Comparison of ENCODE assay signal across 1 cellular context in genomic region chr4:186840771-186841301, GRCh38.
TF ChIP-seq lines count a peak whose summit lies in the region.

No MANE protein-coding gene starts in this region.

TF ChIP-seq in K562, 482 proteins besides CTCF, POLR2A, EP300 and RAD21 (continued from another document and continues in another):
- TF ChIP-seq CREB3L1 (IDR thresholded peaks at IDR 0.05; ENCODE audit: borderline replicate concordance, low read depth) (0 out of 2 replicates have a peak, but pooled peaks have one; percentile 48), SMAD2 (IDR thresholded peaks at IDR 0.05; ENCODE audit: low read depth, low read length) (no peak), HNRNPK (IDR thresholded peaks at IDR 0.05; ENCODE audit: low read depth, low read length, poor library complexity, severe bottlenecking) (no peak), ZNF24 (IDR thresholded peaks at IDR 0.05) (no peak), ZBTB2 (IDR thresholded peaks at IDR 0.05) (no peak), PHF21A (IDR thresholded peaks at IDR 0.05; ENCODE audit: borderline replicate concordance, low read depth) (no peak), PKNOX1 (IDR thresholded peaks at IDR 0.05) (0 out of 2 replicates have a peak, but pooled peaks have one; percentile 7), ETV1 (tag; conservative IDR thresholded peaks at IDR 0.05; ENCODE audit: low read depth) (no peak; the same call in 1 of the 2 replicates), CAMTA2 (CRISPR knock-in tag; conservative IDR thresholded peaks at IDR 0.05) (no peak), TFAM (CRISPR knock-in tag; conservative IDR thresholded peaks at IDR 0.05) (no peak), LARP7 (IDR thresholded peaks at IDR 0.05) (no peak), L3MBTL2 (IDR thresholded peaks at IDR 0.05) (peak; percentile 90), MAX (CRISPR knock-in tag; IDR thresholded peaks at IDR 0.05) (peak; percentile 74), ZC3H4 (CRISPR knock-in tag; IDR thresholded peaks at IDR 0.05; ENCODE audit: borderline replicate concordance) (no peak), GABPA (tag; conservative IDR thresholded peaks at IDR 0.05; ENCODE audit: low read depth) (peak; percentile 88), USF1 (CRISPR knock-in tag; IDR thresholded peaks at IDR 0.05) (0 out of 2 replicates have a peak, but pooled peaks have one; percentile 8), ZNF232 (CRISPR knock-in tag; IDR thresholded peaks at IDR 0.05) (no peak), ATF6 (CRISPR knock-in tag; IDR thresholded peaks at IDR 0.05) (no peak), ZNF696 (CRISPR knock-in tag; conservative IDR thresholded peaks at IDR 0.05) (no peak), ZNF217 (CRISPR knock-in tag; IDR thresholded peaks at IDR 0.05) (no peak), MGA (IDR thresholded peaks at IDR 0.05) (peak; percentile 90), MYC (IDR thresholded peaks at IDR 0.05; ENCODE audit: low read depth, low read length) (peak; percentile 64), MYC (CRISPR knock-in tag; IDR thresholded peaks at IDR 0.05; ENCODE audit: borderline replicate concordance, low read depth) (0 out of 2 replicates have a peak, but pooled peaks have one; percentile 48), TCF3 (CRISPR knock-in tag; IDR thresholded peaks at IDR 0.05) (no peak), ATF2 (CRISPR knock-in tag; IDR thresholded peaks at IDR 0.05) (no peak), POLR2H (tag; IDR thresholded peaks at IDR 0.05; ENCODE audit: low read depth) (no peak), ZNF592 (IDR thresholded peaks at IDR 0.05) (peak; percentile 68; the same call in 1 of the 2 replicates), PRMT5 (CRISPR knock-in tag; IDR thresholded peaks at IDR 0.05) (no peak)
